In genomic region chr17:44191389-44191788, GRCh38 we compare ENCODE assay signal across 14 cellular contexts. TPM values are rescaled to one million over a fixed set of nuclear protein-coding genes. Genes with fewer than 3 reads are reported as not detected.
DNase-seq lines count a peak whose midpoint lies in the region; ATAC-seq and TF ChIP-seq lines count a peak whose summit lies in the region.
"Had no signal": no experiment of that assay in that cellular context is flagged by ENCODE, and none has a peak within 500 bp of the region (broad histone marks: within the 10 kb centered on the region; RNA-seq: fewer than 3 reads in every experiment).

No MANE protein-coding gene starts in this region.

- H3K9me3 ChIP-seq in smooth muscle cell (replicated peaks; ENCODE audit: low read depth), result no peaks in the 10 kb centered on the region
- H3K9me3 ChIP-seq: adrenal gland, heart right ventricle, prostate gland had no signal

- CTCF ChIA-PET in RWPE1 (lab: Yijun Ruan, JAX), result no interaction called here

- H3K27ac ChIP-seq in RWPE1 (peak overlapping the region; percentile 85), smooth muscle cell (ENCODE audit: low read depth) (peak overlapping the region; percentile 53)
- H3K27ac ChIP-seq: adrenal gland, heart right ventricle had no signal

- no peaks in the 10 kb centered on the region for H3K27me3 ChIP-seq in smooth muscle cell (ENCODE audit: low read depth)
- H3K27me3 ChIP-seq: adrenal gland, heart right ventricle had no signal

- no peaks in the 10 kb centered on the region for H3K27me3 Mint-ChIP-seq in activated T-cell treated with anti-CD3 and anti-CD28 coated beads, Interleukin-2, amount 50 U/mL, for 24 hours
- H3K27me3 Mint-ChIP-seq in endothelial cell (ENCODE audit: unreplicated experiment), result peaks cover 9% of the 10 kb centered on the region

- no peak overlapping the region for H3K4me2 ChIP-seq in smooth muscle cell

- POLR2A ChIA-PET in RWPE1 (lab: Yijun Ruan, JAX; ENCODE audit: low non-redundant PET), result interaction anchor here (0.8 kb wide), 1 partner anchor 27 kb away, joined by 3 read pairs; no protein-coding TSS in a partner anchor

- H3K36me3 ChIP-seq in smooth muscle cell (ENCODE audit: low read depth), result no peaks in the 10 kb centered on the region

- H3K4me1 ChIP-seq in smooth muscle cell (ENCODE audit: low read depth), result peaks cover 7% of the 10 kb centered on the region

- peaks cover 80% of the 10 kb centered on the region for H3K36me3 Mint-ChIP-seq in activated T-cell treated with anti-CD3 and anti-CD28 coated beads, Interleukin-2, amount 50 U/mL, for 24 hours (ENCODE audit: low read depth)
- H3K36me3 Mint-ChIP-seq in endothelial cell (ENCODE audit: low read depth, unreplicated experiment), result peaks cover 26% of the 10 kb centered on the region

- no peak overlapping the region for H2AFZ ChIP-seq in smooth muscle cell (ENCODE audit: low read depth)

- peaks cover 27% of the 10 kb centered on the region for H3K79me2 ChIP-seq in smooth muscle cell (ENCODE audit: low read depth)

- WGBS in smooth muscle cell (ENCODE audit: low lambda C conversion rate), result 89% methylated on average over 4 of the region's 4 CpGs

- no peak for TF ChIP-seq CTCF in RWPE1 (conservative IDR thresholded peaks at IDR 0.05; ENCODE audit: low read depth)
- no peak for TF ChIP-seq CTCF in endothelial cell (IDR thresholded peaks at IDR 0.05; ENCODE audit: unreplicated experiment)
- TF ChIP-seq CTCF in smooth muscle cell (IDR thresholded peaks at IDR 0.05; ENCODE audit: borderline replicate concordance, insufficient read depth, poor library complexity, severe bottlenecking), result no peak

- H3K4me1 Mint-ChIP-seq in activated T-cell treated with anti-CD3 and anti-CD28 coated beads, Interleukin-2, amount 50 U/mL, for 24 hours (ENCODE audit: low read depth), result peaks cover 20% of the 10 kb centered on the region
- H3K4me1 Mint-ChIP-seq in endothelial cell (ENCODE audit: unreplicated experiment), result peaks cover 23% of the 10 kb centered on the region

- peaks cover 9% of the 10 kb centered on the region for H3F3A ChIP-seq in smooth muscle cell (ENCODE audit: low read depth)

- H3K4me3 Mint-ChIP-seq in activated T-cell treated with anti-CD3 and anti-CD28 coated beads, Interleukin-2, amount 50 U/mL, for 24 hours, result no peak overlapping the region
- peak overlapping the region; percentile 65 for H3K4me3 Mint-ChIP-seq in endothelial cell (ENCODE audit: unreplicated experiment)

- H3K27ac Mint-ChIP-seq in activated T-cell treated with anti-CD3 and anti-CD28 coated beads, Interleukin-2, amount 50 U/mL, for 24 hours, result peak overlapping the region; percentile 74
- peak overlapping the region; percentile 36 for H3K27ac Mint-ChIP-seq in endothelial cell (ENCODE audit: unreplicated experiment)

- DNase-seq in activated T-cell treated with anti-CD3 and anti-CD28 coated beads, Interleukin-2, amount 50 U/mL, for 24 hours, result no peak
- DNase-seq in activated T-cell treated with anti-CD3 and anti-CD28 coated beads for 4 hours, result no peak
- no peak for DNase-seq in RWPE1 (ENCODE audit: low spot score)
- no peak for DNase-seq in endothelial cell (ENCODE audit: low spot score)
- DNase-seq in smooth muscle cell (lab: John Stamatoyannopoulos, UW; ENCODE audit: unreplicated experiment), result no peak
- no peak for DNase-seq in RPMI8226
- no peak for DNase-seq in NCI-H1048 (lab: John Stamatoyannopoulos, UW)
- DNase-seq: heart right ventricle, NCI-H1694 treated with DMSO at 0.1 percent for 48 hours, NCI-H524 treated with DMSO at 0.1 percent for 48 hours had no signal

- no peak for ATAC-seq in GM18517 (IDR thresholded peaks at IDR 0.05; ENCODE audit: unreplicated experiment)
- ATAC-seq: heart right ventricle had no signal

- H3K4me3 ChIP-seq in smooth muscle cell, result no peak overlapping the region
- H3K4me3 ChIP-seq: adrenal gland, heart right ventricle, prostate gland had no signal

- no peak overlapping the region for H3K9ac ChIP-seq in smooth muscle cell (ENCODE audit: low read depth)

- no peaks in the 10 kb centered on the region for H3K9me3 Mint-ChIP-seq in activated T-cell treated with anti-CD3 and anti-CD28 coated beads, Interleukin-2, amount 50 U/mL, for 24 hours
- no peaks in the 10 kb centered on the region for H3K9me3 Mint-ChIP-seq in endothelial cell (ENCODE audit: unreplicated experiment)

- no peaks in the 10 kb centered on the region for H4K20me1 ChIP-seq in smooth muscle cell (ENCODE audit: low read depth)

RNA-seq across cellular contexts. Expression of gene TMUB2, which starts 4.6 kb away (rescaled TPM):
- total RNA-seq in endothelial cell (ENCODE audit: unreplicated experiment) (39.2 TPM), smooth muscle cell (26.4 and 28.5 TPM in 2 replicates)
- polyA plus RNA-seq in smooth muscle cell, result 35.8 and 39.2 TPM in 2 replicates

RNA-seq across cellular contexts. Expression of gene ATXN7L3, which starts 8.3 kb away (rescaled TPM):
- total RNA-seq in endothelial cell (ENCODE audit: unreplicated experiment) (152 TPM), smooth muscle cell (54.0 and 61.1 TPM in 2 replicates)
- polyA plus RNA-seq in smooth muscle cell, result 24.3 and 29.1 TPM in 2 replicates

RNA-seq across cellular contexts. Expression of gene ASB16, which starts 20.9 kb away (rescaled TPM):
- total RNA-seq in endothelial cell (ENCODE audit: unreplicated experiment), result not detected
- 0.09 TPM in 1 of 2 replicates, not detected in the other for total RNA-seq in smooth muscle cell
- polyA plus RNA-seq in smooth muscle cell, result 0.28 and 0.35 TPM in 2 replicates
- total RNA-seq: kidney epithelial cell had no signal

RNA-seq across cellular contexts. Expression of gene UBTF, which starts 28.1 kb away (rescaled TPM):
- 63.8 TPM for total RNA-seq in endothelial cell (ENCODE audit: unreplicated experiment)
- 18.2 and 28.4 TPM in 2 replicates for total RNA-seq in smooth muscle cell
- 22.1 and 29.2 TPM in 2 replicates for polyA plus RNA-seq in smooth muscle cell

RNA-seq across cellular contexts. Expression of gene HROB, which starts 49.7 kb away (rescaled TPM):
- total RNA-seq in endothelial cell (ENCODE audit: unreplicated experiment) (6.1 TPM), smooth muscle cell (1.9 and 3.1 TPM in 2 replicates)
- polyA plus RNA-seq in smooth muscle cell, result 3.7 and 4.6 TPM in 2 replicates
